ENCODE assay signal across 19 cellular contexts in the genomic region with DNA sequence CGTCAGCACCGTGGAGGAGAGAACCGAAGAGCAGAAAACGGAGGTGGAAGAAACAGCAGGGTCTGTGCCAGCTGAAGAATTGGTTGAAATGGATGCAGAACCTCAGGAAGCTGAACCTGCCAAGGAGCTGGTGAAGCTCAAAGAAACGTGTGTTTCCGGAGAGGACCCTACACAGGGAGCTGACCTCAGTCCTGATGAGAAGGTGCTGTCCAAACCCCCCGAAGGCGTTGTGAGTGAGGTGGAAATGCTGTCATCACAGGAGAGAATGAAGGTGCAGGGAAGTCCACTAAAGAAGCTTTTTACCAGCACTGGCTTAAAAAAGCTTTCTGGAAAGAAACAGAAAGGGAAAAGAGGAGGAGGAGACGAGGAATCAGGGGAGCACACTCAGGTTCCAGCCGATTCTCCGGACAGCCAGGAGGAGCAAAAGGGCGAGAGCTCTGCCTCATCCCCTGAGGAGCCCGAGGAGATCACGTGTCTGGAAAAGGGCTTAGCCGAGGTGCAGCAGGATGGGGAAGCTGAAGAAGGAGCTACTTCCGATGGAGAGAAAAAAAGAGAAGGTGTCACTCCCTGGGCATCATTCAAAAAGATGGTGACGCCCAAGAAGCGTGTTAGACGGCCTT. TPM values are rescaled to one million over a fixed set of nuclear protein-coding genes. Genes with fewer than 3 reads are reported as not detected.
DNase-seq lines count a peak whose midpoint lies in the region; TF ChIP-seq lines count a peak whose summit lies in the region.
"Had no signal": no experiment of that assay in that cellular context is flagged by ENCODE, and none has a peak within 500 bp of the region (broad histone marks: within the 10 kb centered on the region; RNA-seq: fewer than 3 reads in every experiment).

No MANE protein-coding gene starts in this region.

- H3K27me3 Mint-ChIP-seq in neural crest cell (ENCODE audit: low read depth) = no peaks in the 10 kb centered on the region

- peaks cover 24% of the 10 kb centered on the region for H3K4me1 ChIP-seq in SJCRH30
- H3K4me1 ChIP-seq: A549, BLaER1 had no signal

- H3K27ac Mint-ChIP-seq in neural crest cell (ENCODE audit: unreplicated experiment) = peak overlapping the region; percentile 7
- H3K27ac Mint-ChIP-seq: activated naive CD4-positive, alpha-beta T cell treated with anti-CD3 and anti-CD28 coated beads, Interleukin-2, amount 10 ng/mL, durations not matched to agents 7 days and 5 days had no signal

- H3K4me3 ChIP-seq in SJCRH30 = no peak overlapping the region
- H3K4me3 ChIP-seq: A549, BLaER1, smooth muscle cell had no signal

- DNase-seq in NCI-H1092 treated with DMSO at 0.1 percent for 48 hours (lab: John Stamatoyannopoulos, UW) = peak; percentile 73
- no peak for DNase-seq in NCI-H1092 (lab: John Stamatoyannopoulos, UW)
- peak; percentile 59 for DNase-seq in NCI-H82 treated with DMSO at 0.1 percent for 48 hours (lab: John Stamatoyannopoulos, UW; ENCODE audit: unreplicated experiment)
- DNase-seq in NCI-H82 (lab: John Stamatoyannopoulos, UW) = no peak
- DNase-seq in SJCRH30 = no peak
- no peak for DNase-seq in neural crest cell (ENCODE audit: low read depth, low spot score)
- no peak for DNase-seq in effector CD4-positive, alpha-beta T cell
- no peak for DNase-seq in stimulated activated CD4-positive, alpha-beta T cell treated with anti-CD3 and anti-CD28 coated beads, Interleukin-4, amount 100 ng/mL, for 4 hours
- DNase-seq: activated CD4-positive, CD25-positive, alpha-beta regulatory T cell; activated naive CD4-positive, alpha-beta T cell treated with anti-CD3 and anti-CD28 coated beads, Interleukin-2, amount 10 ng/mL, durations not matched to agents 7 days and 5 days; activated T-cell treated with anti-CD3 and anti-CD28 coated beads, Interleukin-2, amount 50 U/mL, for 4 hours; effector memory CD4-positive, alpha-beta T cell; NCI-H1930; Right ventricle myocardium superior; stimulated activated CD4-positive, alpha-beta T cell treated with anti-CD3 and anti-CD28 coated beads, Interleukin-4, amount 100 ng/mL, for 1 hour; T-helper 17 cell had no signal

- H3K27ac ChIP-seq in SJCRH30 = peak overlapping the region; percentile 82; the same call in 1 of the 2 replicates
- H3K27ac ChIP-seq: A549, BLaER1 had no signal

- no peaks in the 10 kb centered on the region for H3K9me3 ChIP-seq in SJCRH30 (replicated peaks)
- H3K9me3 ChIP-seq: A549, BLaER1 had no signal

- peaks cover 14% of the 10 kb centered on the region for H3K36me3 ChIP-seq in SJCRH30

- peaks cover 25% of the 10 kb centered on the region for H3K36me3 Mint-ChIP-seq in neural crest cell (ENCODE audit: low read depth)
- H3K36me3 Mint-ChIP-seq: activated naive CD4-positive, alpha-beta T cell treated with anti-CD3 and anti-CD28 coated beads, Interleukin-2, amount 10 ng/mL, durations not matched to agents 7 days and 5 days had no signal

- no peak for TF ChIP-seq CTCF in neural crest cell (conservative IDR thresholded peaks at IDR 0.05)

- peaks cover 19% of the 10 kb centered on the region for H3K4me1 Mint-ChIP-seq in neural crest cell
- H3K4me1 Mint-ChIP-seq: activated naive CD4-positive, alpha-beta T cell treated with anti-CD3 and anti-CD28 coated beads, Interleukin-2, amount 10 ng/mL, durations not matched to agents 7 days and 5 days had no signal

- no peaks in the 10 kb centered on the region for H3K9me3 Mint-ChIP-seq in neural crest cell
- H3K9me3 Mint-ChIP-seq: activated naive CD4-positive, alpha-beta T cell treated with anti-CD3 and anti-CD28 coated beads, Interleukin-2, amount 10 ng/mL, durations not matched to agents 7 days and 5 days; activated T-cell treated with anti-CD3 and anti-CD28 coated beads, Interleukin-2, amount 50 U/mL, for 4 hours had no signal

- no peak overlapping the region for H3K4me3 Mint-ChIP-seq in neural crest cell
- H3K4me3 Mint-ChIP-seq: activated naive CD4-positive, alpha-beta T cell treated with anti-CD3 and anti-CD28 coated beads, Interleukin-2, amount 10 ng/mL, durations not matched to agents 7 days and 5 days; activated T-cell treated with anti-CD3 and anti-CD28 coated beads, Interleukin-2, amount 50 U/mL, for 4 hours; T-helper 17 cell had no signal

- H3K27me3 ChIP-seq in SJCRH30 = no peaks in the 10 kb centered on the region
- H3K27me3 ChIP-seq: BLaER1 had no signal

RNA-seq across cellular contexts. Expression of gene ZBTB2, which starts 41.6 kb away (rescaled TPM):
- total RNA-seq in SJCRH30 (2014; rRNA removed; shearing (Covaris generic)) = 27.1 and 31.4 TPM in 2 replicates
- 17.5 and 17.7 TPM in 2 replicates for total RNA-seq in neural crest cell

Comparison
In these comparisons a context has a peak if more than half of its experiments do, and no peak if none do; other contexts are left out.
1. DNase-seq: peak in NCI-H1092 treated with DMSO at 0.1 percent for 48 hours (single experiment) and NCI-H82 treated with DMSO at 0.1 percent for 48 hours (single experiment); none in NCI-H1092 (single experiment), NCI-H82 (single experiment), SJCRH30 (0 of 2), neural crest cell (single experiment), effector CD4-positive, alpha-beta T cell (single experiment) and stimulated activated CD4-positive, alpha-beta T cell treated with anti-CD3 and anti-CD28 coated beads, Interleukin-4, amount 100 ng/mL, for 4 hours (0 of 2).